ENCODE assay signal across 27 cellular contexts in the genomic region with DNA sequence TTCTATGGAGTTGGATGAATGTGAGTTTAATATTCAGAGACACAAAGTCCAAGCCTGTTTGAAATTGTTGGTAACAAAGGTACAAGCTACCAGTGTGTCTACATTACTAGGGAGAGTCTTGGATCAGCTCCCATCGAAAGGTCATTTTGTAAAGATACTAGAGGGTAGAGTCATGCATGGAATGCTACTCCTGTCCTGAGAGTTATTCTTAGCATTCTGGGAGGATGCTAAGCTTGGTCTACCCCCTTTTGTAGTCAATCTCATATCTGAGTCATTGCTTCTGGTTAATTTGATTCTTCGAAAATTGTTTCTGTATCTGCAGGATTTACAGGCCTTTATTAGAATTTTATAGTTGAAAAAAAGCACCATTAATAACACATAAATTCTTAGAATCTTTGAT.
"Had no signal": no experiment of that assay in that cellular context is flagged by ENCODE, and none has a peak within 500 bp of the region (broad histone marks: within the 10 kb centered on the region; RNA-seq: fewer than 3 reads in every experiment).

No MANE protein-coding gene starts in this region.

- ATAC-seq: activated T-cell treated with anti-CD3 and anti-CD28 coated beads, Interleukin-2, amount 50 U/mL, for 72 hours; PC-3; T-helper 17 cell had no signal

- H3K9me3 ChIP-seq: breast epithelium, SJSA1 had no signal

- H3K4me3 ChIP-seq: breast epithelium, SJSA1 had no signal

- H3K36me3 ChIP-seq: breast epithelium, SJSA1 had no signal

- H3K9me3 Mint-ChIP-seq: activated CD4-positive, alpha-beta memory T cell treated with anti-CD3 and anti-CD28 coated beads, Interleukin-2, amount 10 ng/mL, durations not matched to agents 7 days and 5 days; activated naive CD4-positive, alpha-beta T cell treated with anti-CD3 and anti-CD28 coated beads, Interleukin-2, amount 10 ng/mL, durations not matched to agents 7 days and 5 days; activated T-helper 2 cell treated with anti-CD3 and anti-CD28 coated beads, Interferon-gamma antibody, Interleukin-2, Interleukin-4, amounts not matched to agents 10 μg/mL and 5 μg/mL and 100 μg/mL, durations not matched to agents 14 hours and 24 hours and 36 hours had no signal

- H3K27ac ChIP-seq: breast epithelium, SJSA1 had no signal

- H3K4me1 ChIP-seq: breast epithelium, SJSA1 had no signal

- H3K36me3 Mint-ChIP-seq: activated naive CD4-positive, alpha-beta T cell treated with anti-CD3 and anti-CD28 coated beads, Interleukin-2, amount 10 ng/mL, durations not matched to agents 7 days and 5 days had no signal

- H3K27me3 Mint-ChIP-seq: activated CD4-positive, alpha-beta memory T cell treated with anti-CD3 and anti-CD28 coated beads, Interleukin-2, amount 10 ng/mL, durations not matched to agents 7 days and 5 days; activated CD4-positive, alpha-beta T cell treated with anti-CD3 and anti-CD28 coated beads, Interleukin-2, amount 10 ng/mL, durations not matched to agents 7 days and 5 days; activated naive CD4-positive, alpha-beta T cell treated with anti-CD3 and anti-CD28 coated beads, Interleukin-2, amount 10 ng/mL, durations not matched to agents 7 days and 5 days; activated naive CD8-positive, alpha-beta T cell treated with anti-CD3 and anti-CD28 coated beads for 36 hours had no signal

- H3K27ac Mint-ChIP-seq: activated CD4-positive, alpha-beta memory T cell treated with anti-CD3 and anti-CD28 coated beads, Interleukin-2, amount 10 ng/mL, durations not matched to agents 7 days and 5 days; activated CD4-positive, alpha-beta T cell treated with anti-CD3 and anti-CD28 coated beads, Interleukin-2, amount 10 ng/mL, durations not matched to agents 7 days and 5 days; activated naive CD4-positive, alpha-beta T cell treated with anti-CD3 and anti-CD28 coated beads, Interleukin-2, amount 10 ng/mL, durations not matched to agents 7 days and 5 days; activated naive CD8-positive, alpha-beta T cell treated with anti-CD3 and anti-CD28 coated beads for 36 hours; activated T-cell treated with anti-CD3 and anti-CD28 coated beads, Interleukin-2, amount 50 U/mL, for 72 hours; activated T-helper 2 cell treated with anti-CD3 and anti-CD28 coated beads, Interferon-gamma antibody, Interleukin-2, Interleukin-4, amounts not matched to agents 10 μg/mL and 5 μg/mL and 100 μg/mL, durations not matched to agents 14 hours and 24 hours and 36 hours; T-helper 17 cell had no signal

- DNase-seq: activated CD4-positive, alpha-beta memory T cell treated with anti-CD3 and anti-CD28 coated beads, Interleukin-2, amount 10 ng/mL, durations not matched to agents 7 days and 5 days; activated CD4-positive, alpha-beta T cell treated with anti-CD3 and anti-CD28 coated beads, Interleukin-2, amount 10 ng/mL, durations not matched to agents 7 days and 5 days; activated CD4-positive, CD25-positive, alpha-beta regulatory T cell; activated CD8-positive, alpha-beta memory T cell treated with anti-CD3 and anti-CD28 coated beads, Interleukin-2, amount 50 U/mL, for 4 hours; activated gamma-delta T cell treated with Interleukin-2 at 50 U/mL for 16 hours; activated naive CD4-positive, alpha-beta T cell treated with anti-CD3 and anti-CD28 coated beads, Interleukin-2, amount 10 ng/mL, durations not matched to agents 7 days and 5 days; activated naive CD8-positive, alpha-beta T cell treated with anti-CD3 and anti-CD28 coated beads for 36 hours; activated T-cell treated with anti-CD3 and anti-CD28 coated beads, Interleukin-2, amount 50 U/mL, for 72 hours; anterior cingulate cortex; caudate nucleus; KBM-7; NCI-H1048; NCI-H146; NCI-H1930; NCI-H2171; NCI-H2227 treated with DMSO at 0.1 percent for 48 hours; NCI-H446 treated with DMSO at 0.1 percent for 48 hours; NCI-H526; NCI-H774; PC-3; SHP77; T-helper 17 cell; T-helper 9 cell had no signal

- FAIRE-seq: RCC 7860 had no signal

- H3K4me1 Mint-ChIP-seq: activated CD4-positive, alpha-beta memory T cell treated with anti-CD3 and anti-CD28 coated beads, Interleukin-2, amount 10 ng/mL, durations not matched to agents 7 days and 5 days; activated CD4-positive, alpha-beta T cell treated with anti-CD3 and anti-CD28 coated beads, Interleukin-2, amount 10 ng/mL, durations not matched to agents 7 days and 5 days; activated naive CD4-positive, alpha-beta T cell treated with anti-CD3 and anti-CD28 coated beads, Interleukin-2, amount 10 ng/mL, durations not matched to agents 7 days and 5 days; activated naive CD8-positive, alpha-beta T cell treated with anti-CD3 and anti-CD28 coated beads for 36 hours; T-helper 17 cell had no signal

- H3K27me3 ChIP-seq: breast epithelium, SJSA1 had no signal

- H3K4me3 Mint-ChIP-seq: activated CD4-positive, alpha-beta memory T cell treated with anti-CD3 and anti-CD28 coated beads, Interleukin-2, amount 10 ng/mL, durations not matched to agents 7 days and 5 days; activated CD4-positive, alpha-beta T cell treated with anti-CD3 and anti-CD28 coated beads, Interleukin-2, amount 10 ng/mL, durations not matched to agents 7 days and 5 days; activated naive CD4-positive, alpha-beta T cell treated with anti-CD3 and anti-CD28 coated beads, Interleukin-2, amount 10 ng/mL, durations not matched to agents 7 days and 5 days; activated naive CD8-positive, alpha-beta T cell treated with anti-CD3 and anti-CD28 coated beads for 36 hours; activated T-cell treated with anti-CD3 and anti-CD28 coated beads, Interleukin-2, amount 50 U/mL, for 72 hours; T-helper 17 cell had no signal
